In the genomic region with DNA sequence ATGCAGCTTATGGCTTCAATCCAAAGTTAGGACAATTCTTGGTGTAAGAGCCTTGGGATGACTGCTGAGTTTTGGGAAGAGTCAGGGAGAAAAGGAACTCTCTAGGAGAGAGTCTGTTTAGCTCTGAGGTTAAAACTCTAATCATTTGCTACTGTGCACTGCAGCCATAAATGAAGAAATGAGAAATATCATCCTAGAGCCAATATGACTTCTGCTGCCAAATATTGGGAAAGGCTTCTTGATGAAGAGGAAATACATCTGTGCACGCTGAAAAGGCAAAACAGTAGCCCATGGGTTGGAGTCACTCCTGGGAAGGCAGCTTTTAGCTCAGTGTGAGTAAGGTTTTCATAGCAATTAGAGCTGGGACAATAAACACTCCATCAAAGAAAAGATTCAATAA, we compare ENCODE assay signal across 13 cellular contexts.
DNase-seq lines count a peak whose midpoint lies in the region; ATAC-seq and TF ChIP-seq lines count a peak whose summit lies in the region.
"Had no signal": no experiment of that assay in that cellular context is flagged by ENCODE, and none has a peak within 500 bp of the region (broad histone marks: within the 10 kb centered on the region; RNA-seq: fewer than 3 reads in every experiment).

No MANE protein-coding gene starts in this region.

- peaks cover 7% of the 10 kb centered on the region; the same call in 1 of the 2 replicates for H3K9me2 ChIP-seq in GM23338 (ENCODE audit: insufficient read depth)

- in situ Hi-C loops in transverse colon (cut with MboI; ENCODE audit: low pct_ligation_motif_present in 1 of 4, low pct_unique_long_range_greater_than_20kb in 1 of 4, low sequenced_read_pairs in 3 of 4): loop anchor here in 1 of 4 donors (25.0 kb wide), 1 partner anchor 310 kb away; the partner anchor contains the start of gene SFMBT2

- H4K20me1 ChIP-seq in GM23338 (replicated peaks; ENCODE audit: insufficient read depth): no peaks in the 10 kb centered on the region

- 56 to 59% methylated on average over 1 of the region's 1 CpG for WGBS in transverse colon (ENCODE audit: low coverage in 1 of 2), 2 donors

- no peak overlapping the region for H3K4me2 ChIP-seq in GM23338

- intact Hi-C loops in left lung (cut with DNase I): no loop called here
- intact Hi-C loops in transverse colon (cut with DNase I; ENCODE audit: low total_unique reads): no loop called here

- TF ChIP-seq POLR2A in transverse colon (IDR thresholded peaks at IDR 0.05): no peak

- H3K36me3 ChIP-seq in GM23338 (ENCODE audit: insufficient read depth) (no peaks in the 10 kb centered on the region; the same call in 1 of the 2 replicates), left lung (no peaks in the 10 kb centered on the region), transverse colon (no peaks in the 10 kb centered on the region)

- no peak overlapping the region for H3K27ac ChIP-seq in GM23338 (ENCODE audit: low read depth)
- H3K27ac ChIP-seq in left lung: no peak overlapping the region
- H3K27ac ChIP-seq in transverse colon: peak overlapping the region; percentile 6 to 52 (median 16)

- H3K27me3 Mint-ChIP-seq in GM23338 (ENCODE audit: insufficient read depth, low read depth, poor library complexity): no peaks in the 10 kb centered on the region
- peaks cover 7% of the 10 kb centered on the region for H3K27me3 Mint-ChIP-seq in activated T-cell treated with anti-CD3 and anti-CD28 coated beads, Interleukin-2, amount 50 U/mL, for 24 hours

- H3K27me3 ChIP-seq in GM23338 (ENCODE audit: insufficient read depth): no peaks in the 10 kb centered on the region
- no peaks in the 10 kb centered on the region for H3K27me3 ChIP-seq in left lung
- H3K27me3 ChIP-seq in transverse colon: no peaks in the 10 kb centered on the region

- no peak for DNase-seq in GM23338 (ENCODE audit: low spot score)
- peak; percentile 51 for DNase-seq in fibroblast of gingiva (ENCODE audit: low read depth)
- no peak for DNase-seq in left lung
- DNase-seq in transverse colon: no peak
- no peak for DNase-seq in activated T-cell treated with anti-CD3 and anti-CD28 coated beads, Interleukin-2, amount 50 U/mL, for 24 hours
- DNase-seq in activated gamma-delta T cell (lab: John Stamatoyannopoulos, UW): no peak
- DNase-seq: COR-L47, EL, HFFc6, NCI-H187, NCI-H69 had no signal

- H3K9me3 ChIP-seq in left lung (no peaks in the 10 kb centered on the region), transverse colon (no peaks in the 10 kb centered on the region)

- H2AFZ ChIP-seq in GM23338: peak overlapping the region; percentile 47; the same call in 1 of the 2 replicates

- H3K4me3 ChIP-seq in GM23338 (no peak overlapping the region), left lung (no peak overlapping the region), transverse colon (no peak overlapping the region)

- H3K27ac Mint-ChIP-seq in GM23338: no peak overlapping the region
- H3K27ac Mint-ChIP-seq in activated T-cell treated with anti-CD3 and anti-CD28 coated beads, Interleukin-2, amount 50 U/mL, for 24 hours: no peak overlapping the region
- H3K27ac Mint-ChIP-seq: HFFc6, IgD-negative memory B cell had no signal

- H3K9me3 Mint-ChIP-seq in GM23338: no peaks in the 10 kb centered on the region
- H3K9me3 Mint-ChIP-seq in activated T-cell treated with anti-CD3 and anti-CD28 coated beads, Interleukin-2, amount 50 U/mL, for 24 hours: no peaks in the 10 kb centered on the region

- H3K4me1 ChIP-seq in GM23338 (ENCODE audit: insufficient read depth): no peaks in the 10 kb centered on the region
- no peaks in the 10 kb centered on the region for H3K4me1 ChIP-seq in left lung
- no peaks in the 10 kb centered on the region for H3K4me1 ChIP-seq in transverse colon

- H3K36me3 Mint-ChIP-seq in GM23338 (ENCODE audit: low read depth): no peaks in the 10 kb centered on the region
- H3K36me3 Mint-ChIP-seq in activated T-cell treated with anti-CD3 and anti-CD28 coated beads, Interleukin-2, amount 50 U/mL, for 24 hours (ENCODE audit: low read depth): no peaks in the 10 kb centered on the region
- H3K36me3 Mint-ChIP-seq: IgD-negative memory B cell had no signal

- no peaks in the 10 kb centered on the region for H3K79me2 ChIP-seq in GM23338 (replicated peaks; ENCODE audit: insufficient read depth)

- TF ChIP-seq EP300 in transverse colon (IDR thresholded peaks at IDR 0.05; ENCODE audit: low read depth): no peak

- ATAC-seq in GM23338 (no peak), left lung (peak; percentile 67), HG03108 (IDR thresholded peaks at IDR 0.05; ENCODE audit: unreplicated experiment) (no peak)

- no peaks in the 10 kb centered on the region for H3K4me1 Mint-ChIP-seq in GM23338
- H3K4me1 Mint-ChIP-seq in activated T-cell treated with anti-CD3 and anti-CD28 coated beads, Interleukin-2, amount 50 U/mL, for 24 hours (ENCODE audit: low read depth): peaks cover 12% of the 10 kb centered on the region

- TF ChIP-seq CTCF in GM23338 (conservative IDR thresholded peaks at IDR 0.05; ENCODE audit: low read depth in 2 of 2) (no peak), left lung (IDR thresholded peaks at IDR 0.05) (no peak), transverse colon (IDR thresholded peaks at IDR 0.05) (no peak)

- no peaks in the 10 kb centered on the region for H3F3A ChIP-seq in GM23338 (replicated peaks; ENCODE audit: low read depth)

- no peak overlapping the region for H3K4me3 Mint-ChIP-seq in GM23338
- H3K4me3 Mint-ChIP-seq in activated T-cell treated with anti-CD3 and anti-CD28 coated beads, Interleukin-2, amount 50 U/mL, for 24 hours: no peak overlapping the region
- H3K4me3 Mint-ChIP-seq: HFFc6, IgD-negative memory B cell had no signal

TF ChIP-seq in GM23338, 12 proteins besides CTCF, POLR2A, EP300 and RAD21:
- TF ChIP-seq ZNF331 (CRISPR knock-in tag; IDR thresholded peaks at IDR 0.05; ENCODE audit: low read depth): no peak

Comparison
In these comparisons a context has a peak if more than half of its experiments do, and no peak if none do; other contexts are left out.
1. H3K27ac ChIP-seq: peak in transverse colon (4 of 4); none in GM23338 (single experiment) and left lung (0 of 2).